26 cellular contexts compared by ENCODE assay signal in genomic region chr17:70646673-70647072, GRCh38.
"Had no signal": no experiment of that assay in that cellular context is flagged by ENCODE, and none has a peak within 500 bp of the region (broad histone marks: within the 10 kb centered on the region; RNA-seq: fewer than 3 reads in every experiment).

No MANE protein-coding gene starts in this region.

- H3K4me2 ChIP-seq: hepatocyte had no signal

- H3K36me3 ChIP-seq: colonic mucosa, esophagus muscularis mucosa, esophagus squamous epithelium, gastrocnemius medialis, gastroesophageal sphincter, heart left ventricle, heart right ventricle had no signal

- H3K79me2 ChIP-seq: hepatocyte had no signal

- H2AFZ ChIP-seq: hepatocyte had no signal

- H3K27ac ChIP-seq: colonic mucosa, coronary artery, dorsolateral prefrontal cortex, epithelial cell of prostate, esophagus muscularis mucosa, esophagus squamous epithelium, foreskin keratinocyte, gastrocnemius medialis, gastroesophageal sphincter, heart left ventricle, heart right ventricle, hepatocyte had no signal

- H3K4me3 ChIP-seq: colonic mucosa, coronary artery, dorsolateral prefrontal cortex, esophagus muscularis mucosa, esophagus squamous epithelium, gastrocnemius medialis, gastroesophageal sphincter, heart left ventricle, heart right ventricle, hepatocyte had no signal

- H3K4me1 ChIP-seq: colonic mucosa, esophagus muscularis mucosa, esophagus squamous epithelium, foreskin keratinocyte, gastrocnemius medialis, gastroesophageal sphincter, heart left ventricle, heart right ventricle had no signal

- ATAC-seq: effector memory CD8-positive, alpha-beta T cell; esophagus mucosa; foreskin keratinocyte; gastrocnemius medialis; gastroesophageal sphincter; heart left ventricle; heart right ventricle had no signal

- DNase-seq: colonic mucosa; cortex of kidney; dermis blood vessel endothelial cell; dorsolateral prefrontal cortex; effector CD4-positive, alpha-beta T cell; effector CD8-positive, alpha-beta T cell; effector memory CD4-positive, alpha-beta T cell; effector memory CD8-positive, alpha-beta T cell; endodermal cell; erythroblast; esophagus squamous epithelium; foreskin keratinocyte; foreskin melanocyte; gastrocnemius medialis; glutamatergic neuron; head of caudate nucleus; heart left ventricle; heart right ventricle had no signal

- H3K9me3 ChIP-seq: colonic mucosa, esophagus squamous epithelium, gastrocnemius medialis had no signal

- FAIRE-seq: endometrium, endothelial cell of umbilical vein had no signal

- H3K27me3 ChIP-seq: colonic mucosa, dorsolateral prefrontal cortex, esophagus muscularis mucosa, esophagus squamous epithelium, gastrocnemius medialis, gastroesophageal sphincter, hepatocyte had no signal
